Comparison of ENCODE assay signal across 25 cellular contexts in the genomic region with DNA sequence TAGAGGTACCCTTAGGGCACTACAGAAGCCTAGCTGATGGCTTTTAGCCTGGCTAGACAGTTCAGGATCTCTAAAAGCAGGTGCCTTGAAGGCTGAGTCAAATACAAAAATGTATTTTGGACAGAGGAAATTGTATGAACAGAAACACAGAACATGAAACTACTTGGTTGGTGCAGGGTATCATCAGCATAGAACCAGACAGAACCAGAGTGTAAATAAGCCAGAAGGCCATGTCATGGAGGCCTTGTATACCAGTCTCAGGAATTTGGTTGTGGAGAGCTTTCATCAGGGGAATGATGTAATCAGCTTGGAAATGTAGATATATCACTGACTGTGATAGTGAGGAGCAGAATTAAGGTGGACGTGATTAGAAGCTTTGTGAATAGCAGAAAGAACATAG.
DNase-seq lines count a peak whose midpoint lies in the region; ATAC-seq, FAIRE-seq and TF ChIP-seq lines count a peak whose summit lies in the region.
"Had no signal": no experiment of that assay in that cellular context is flagged by ENCODE, and none has a peak within 500 bp of the region (broad histone marks: within the 10 kb centered on the region; RNA-seq: fewer than 3 reads in every experiment).

No MANE protein-coding gene starts in this region.

- no peak overlapping the region for H3K4me3 ChIP-seq in HEK293 (ENCODE audit: low read depth, low read length)
- 0 out of 2 replicates have a peak overlapping the region, but pooled peaks have one; percentile 6 for H3K4me3 ChIP-seq in OCI-LY3 (ENCODE audit: low read length)
- H3K4me3 ChIP-seq in hepatocyte = no peak overlapping the region
- no peak overlapping the region for H3K4me3 ChIP-seq in aorta (ENCODE audit: low read length in 2 of 2)
- H3K4me3 ChIP-seq in foreskin fibroblast (ENCODE audit: low read depth in 1 of 2, low read length in 2 of 2) = no peak overlapping the region

- no peaks in the 10 kb centered on the region for H3K36me3 ChIP-seq in HEK293 (ENCODE audit: control insufficient read depth in 2 of 2, insufficient read depth in 1 of 2, low read length in 2 of 2)
- no peaks in the 10 kb centered on the region for H3K36me3 ChIP-seq in OCI-LY3 (replicated peaks; ENCODE audit: low read depth, low read length)
- no peaks in the 10 kb centered on the region for H3K36me3 ChIP-seq in hepatocyte (replicated peaks; ENCODE audit: insufficient read depth, low read depth)
- H3K36me3 ChIP-seq in aorta (ENCODE audit: control insufficient read depth in 1 of 2, insufficient read depth in 2 of 2, low read length in 1 of 2) = no peaks in the 10 kb centered on the region

- H3K4me1 ChIP-seq in HEK293 (ENCODE audit: control insufficient read depth, insufficient read depth, low read length) (no peaks in the 10 kb centered on the region), OCI-LY3 (ENCODE audit: low read length) (peaks cover 38% of the 10 kb centered on the region), hepatocyte (ENCODE audit: insufficient read depth) (peaks cover 10% of the 10 kb centered on the region), aorta (ENCODE audit: control insufficient read depth in 1 of 2, insufficient read depth in 2 of 2, low read length in 2 of 2) (no peaks in the 10 kb centered on the region)

- no peak for TF ChIP-seq POLR2A in GM12892 (IDR thresholded peaks at IDR 0.05; ENCODE audit: low read depth, low read length)

- ATAC-seq in aorta (ENCODE audit: low FRiP score) (no peak), GM21381 (IDR thresholded peaks at IDR 0.05; ENCODE audit: unreplicated experiment) (no peak)
- ATAC-seq: PC-3, T-helper 17 cell had no signal

- no peaks in the 10 kb centered on the region for H4K20me1 ChIP-seq in OCI-LY3 (ENCODE audit: insufficient read depth, low read length)
- H4K20me1 ChIP-seq in hepatocyte (ENCODE audit: insufficient read depth, poor library complexity, severe bottlenecking) = no peaks in the 10 kb centered on the region

- H3K27ac ChIP-seq in HEK293 (ENCODE audit: extremely low read depth, low read depth, low read length) (no peak overlapping the region), OCI-LY3 (ENCODE audit: low read length) (peak overlapping the region; percentile 47), hepatocyte (peak overlapping the region; percentile 9), aorta (ENCODE audit: low read depth in 1 of 2, low read length in 2 of 2) (no peak overlapping the region)
- H3K27ac ChIP-seq: C4-2B, HL-60 had no signal

- H3K79me2 ChIP-seq in OCI-LY3 (ENCODE audit: low read length) (no peaks in the 10 kb centered on the region), hepatocyte (no peaks in the 10 kb centered on the region)

- H3K4me2 ChIP-seq in OCI-LY3 (ENCODE audit: low read length) (peak overlapping the region; percentile 63), hepatocyte (no peak overlapping the region)
- H3K4me2 ChIP-seq: SK-N-SH had no signal

- DNase-seq in GM12892 (ENCODE audit: insufficient read length) (no peak), hepatocyte (ENCODE audit: low spot score) (no peak), aorta (no peak), foreskin fibroblast (no peak)
- DNase-seq: CD8-positive, alpha-beta memory T cell; DMS153; H7; HFFc6; Karpas-422; MV-4-11; NCI-H1105; NCI-H146; NCI-H1930; NCI-H2107; NCI-H446; NCI-H524 treated with DMSO at 0.1 percent for 48 hours; NCI-H774; PC-3; SK-N-SH; T-helper 17 cell had no signal

- POLR2A ChIA-PET in HEK293 (lab: Yijun Ruan, JAX) = no interaction called here

- no peaks in the 10 kb centered on the region for H3K9me2 ChIP-seq in hepatocyte (replicated peaks; ENCODE audit: insufficient read depth)
- H3K9me2 ChIP-seq: SK-N-SH had no signal

- FAIRE-seq in GM12892 (lab: Jason Lieb, UNC) = peak; percentile 17

- intact Hi-C loops in aorta (cut with DNase I) = no loop called here

- TF ChIP-seq CTCF in HEK293 (tag by site-specific recombination; IDR thresholded peaks at IDR 0.05) (no peak), OCI-LY3 (IDR thresholded peaks at IDR 0.05; ENCODE audit: low read depth, low read length) (no peak), hepatocyte (IDR thresholded peaks at IDR 0.05; ENCODE audit: poor library complexity) (no peak), foreskin fibroblast (IDR thresholded peaks at IDR 0.05; ENCODE audit: low read depth, low read length) (no peak)

- CTCF ChIA-PET in HEK293 (lab: Yijun Ruan, JAX) = no interaction called here

- no peak overlapping the region for H3K9ac ChIP-seq in OCI-LY3 (ENCODE audit: low read length)
- H3K9ac ChIP-seq: SK-N-SH had no signal

- H3K27me3 ChIP-seq in OCI-LY3 (ENCODE audit: low read depth, low read length) (no peaks in the 10 kb centered on the region), hepatocyte (no peaks in the 10 kb centered on the region), aorta (ENCODE audit: control insufficient read depth in 1 of 2, insufficient read depth in 2 of 2, low read length in 1 of 2) (no peaks in the 10 kb centered on the region)

- peak overlapping the region; percentile 52; the same call in 1 of the 2 replicates for H2AFZ ChIP-seq in OCI-LY3 (ENCODE audit: low read depth, low read length)
- H2AFZ ChIP-seq in hepatocyte = no peak overlapping the region

- H3K9me3 ChIP-seq in HEK293 (ENCODE audit: control insufficient read depth, insufficient read depth, low read depth, low read length) = no peaks in the 10 kb centered on the region
- no peaks in the 10 kb centered on the region for H3K9me3 ChIP-seq in OCI-LY3 (ENCODE audit: insufficient read depth, low read length)
- no peaks in the 10 kb centered on the region for H3K9me3 ChIP-seq in hepatocyte (ENCODE audit: low read depth)
- no peaks in the 10 kb centered on the region for H3K9me3 ChIP-seq in aorta (ENCODE audit: control insufficient read depth, low read length)
- H3K9me3 ChIP-seq: SK-N-SH had no signal

- 85% methylated on average over 1 of the region's 1 CpG for WGBS in hepatocyte (ENCODE audit: low lambda C conversion rate, missing lambda C conversion rate)
- 55 to 64% methylated on average over 1 of the region's 1 CpG for WGBS in aorta, 2 donors

TF ChIP-seq in HEK293, 187 proteins besides CTCF, POLR2A, EP300 and RAD21 (continues in another document):
- TF ChIP-seq OSR2 (tag by site-specific recombination; IDR thresholded peaks at IDR 0.05) (no peak), ZNF48 (tag by site-specific recombination; IDR thresholded peaks at IDR 0.05) (no peak), ZNF148 (tag by site-specific recombination; IDR thresholded peaks at IDR 0.05; ENCODE audit: borderline replicate concordance) (no peak), ZNF274 (IDR thresholded peaks at IDR 0.05; ENCODE audit: low read length) (no peak), ZNF274 (tag by site-specific recombination; IDR thresholded peaks at IDR 0.05; ENCODE audit: borderline replicate concordance) (no peak)
- TF ChIP-seq, protein P1, sequence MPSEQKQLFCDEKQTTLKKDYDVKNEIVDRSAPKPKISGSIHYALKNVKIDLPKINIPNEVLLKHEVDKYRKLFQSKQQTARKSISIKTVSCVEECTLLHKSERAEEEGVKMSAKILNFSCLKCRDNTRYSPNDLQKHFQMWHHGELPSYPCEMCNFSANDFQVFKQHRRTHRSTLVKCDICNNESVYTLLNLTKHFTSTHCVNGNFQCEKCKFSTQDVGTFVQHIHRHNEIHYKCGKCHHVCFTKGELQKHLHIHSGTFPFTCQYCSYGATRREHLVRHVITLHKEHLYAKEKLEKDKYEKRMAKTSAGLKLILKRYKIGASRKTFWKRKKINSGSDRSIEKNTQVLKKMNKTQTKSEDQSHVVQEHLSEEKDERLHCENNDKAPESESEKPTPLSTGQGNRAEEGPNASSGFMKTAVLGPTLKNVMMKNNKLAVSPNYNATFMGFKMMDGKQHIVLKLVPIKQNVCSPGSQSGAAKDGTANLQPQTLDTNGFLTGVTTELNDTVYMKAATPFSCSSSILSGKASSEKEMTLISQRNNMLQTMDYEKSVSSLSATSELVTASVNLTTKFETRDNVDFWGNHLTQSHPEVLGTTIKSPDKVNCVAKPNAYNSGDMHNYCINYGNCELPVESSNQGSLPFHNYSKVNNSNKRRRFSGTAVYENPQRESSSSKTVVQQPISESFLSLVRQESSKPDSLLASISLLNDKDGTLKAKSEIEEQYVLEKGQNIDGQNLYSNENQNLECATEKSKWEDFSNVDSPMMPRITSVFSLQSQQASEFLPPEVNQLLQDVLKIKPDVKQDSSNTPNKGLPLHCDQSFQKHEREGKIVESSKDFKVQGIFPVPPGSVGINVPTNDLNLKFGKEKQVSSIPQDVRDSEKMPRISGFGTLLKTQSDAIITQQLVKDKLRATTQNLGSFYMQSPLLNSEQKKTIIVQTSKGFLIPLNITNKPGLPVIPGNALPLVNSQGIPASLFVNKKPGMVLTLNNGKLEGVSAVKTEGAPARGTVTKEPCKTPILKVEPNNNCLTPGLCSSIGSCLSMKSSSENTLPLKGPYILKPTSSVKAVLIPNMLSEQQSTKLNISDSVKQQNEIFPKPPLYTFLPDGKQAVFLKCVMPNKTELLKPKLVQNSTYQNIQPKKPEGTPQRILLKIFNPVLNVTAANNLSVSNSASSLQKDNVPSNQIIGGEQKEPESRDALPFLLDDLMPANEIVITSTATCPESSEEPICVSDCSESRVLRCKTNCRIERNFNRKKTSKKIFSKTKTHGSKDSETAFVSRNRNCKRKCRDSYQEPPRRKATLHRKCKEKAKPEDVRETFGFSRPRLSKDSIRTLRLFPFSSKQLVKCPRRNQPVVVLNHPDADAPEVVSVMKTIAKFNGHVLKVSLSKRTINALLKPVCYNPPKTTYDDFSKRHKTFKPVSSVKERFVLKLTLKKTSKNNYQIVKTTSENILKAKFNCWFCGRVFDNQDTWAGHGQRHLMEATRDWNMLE (tag by site-specific recombination; conservative IDR thresholded peaks at IDR 0.05; ENCODE audit: low read depth) = peak; percentile 10; the same call in 1 of the 2 replicates

Comparison
In these comparisons a context has a peak if more than half of its experiments do, and no peak if none do; other contexts are left out.
1. H3K27ac ChIP-seq: peak in OCI-LY3 (single experiment) and hepatocyte (single experiment); none in HEK293 (single experiment) and aorta (0 of 2).